1 cellular context compared by ENCODE assay signal in genomic region chr1:247077234-247077633, GRCh38.
TF ChIP-seq lines count a peak whose summit lies in the region.

No MANE protein-coding gene starts in this region.

TF ChIP-seq in HCT116, 20 proteins besides CTCF, POLR2A, EP300 and RAD21:
- TF ChIP-seq ZBTB33 (IDR thresholded peaks at IDR 0.05; ENCODE audit: extremely low read depth, insufficient replicate concordance, low read length) (no peak), POLR2AphosphoS5 (IDR thresholded peaks at IDR 0.05; ENCODE audit: low read depth, low read length) (no peak), TCF7L2 (IDR thresholded peaks at IDR 0.05; ENCODE audit: borderline replicate concordance, extremely low read depth, insufficient read depth, insufficient read length) (no peak), SP1 (IDR thresholded peaks at IDR 0.05; ENCODE audit: low read depth) (no peak), REST (IDR thresholded peaks at IDR 0.05; ENCODE audit: low read depth) (no peak), CBX3 (IDR thresholded peaks at IDR 0.05; ENCODE audit: low read depth) (no peak), YY1 (IDR thresholded peaks at IDR 0.05; ENCODE audit: extremely low read depth, insufficient replicate concordance, low read depth, low read length) (no peak), CEBPB (IDR thresholded peaks at IDR 0.05; ENCODE audit: low read depth) (no peak), ATF3 (IDR thresholded peaks at IDR 0.05) (no peak), JUND (IDR thresholded peaks at IDR 0.05) (no peak), EGR1 (IDR thresholded peaks at IDR 0.05; ENCODE audit: low read depth) (no peak)
